ENCODE assay signal across 8 cellular contexts in the genomic region with DNA sequence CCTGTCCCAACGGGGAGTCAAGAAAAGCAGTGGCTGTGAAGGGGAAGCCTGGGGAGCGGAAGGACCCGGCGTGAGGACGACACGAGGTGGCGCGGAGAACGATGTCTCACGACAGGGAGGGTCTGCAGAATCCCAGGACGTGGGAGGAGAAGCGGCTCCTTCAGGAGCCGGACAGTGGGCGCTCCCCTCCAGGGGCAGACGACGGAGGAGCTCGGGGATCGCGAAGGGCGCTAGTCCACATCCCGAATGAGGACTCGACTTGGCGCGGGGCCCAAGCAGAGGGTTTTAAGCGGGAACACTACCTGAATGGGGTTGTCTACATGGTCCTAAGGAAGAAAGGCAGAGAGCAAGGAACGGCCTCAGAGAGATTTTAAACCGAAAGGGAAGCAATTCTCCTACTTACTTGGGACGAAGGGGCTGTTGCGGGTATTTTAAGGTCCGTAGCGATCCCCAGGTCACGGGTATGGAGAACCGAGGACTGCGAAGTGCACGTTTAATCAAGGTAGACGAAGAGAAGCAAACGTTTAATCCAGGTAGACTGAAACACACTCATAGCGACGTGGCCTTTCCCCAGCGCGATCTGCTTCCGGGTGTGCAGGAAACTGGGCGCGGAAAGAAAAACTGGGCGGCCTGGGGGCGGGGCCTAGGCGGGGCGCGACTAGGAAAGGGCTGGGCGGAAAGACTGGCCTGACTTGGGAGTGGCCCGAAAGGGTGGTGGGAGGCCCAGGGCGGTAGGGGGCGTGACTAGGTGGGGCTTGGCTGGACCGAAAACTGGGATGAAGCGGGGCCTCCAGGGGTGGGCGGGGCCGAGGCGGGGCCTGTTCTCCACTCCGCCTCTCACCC. TPM values are rescaled to one million over a fixed set of nuclear protein-coding genes. Genes with fewer than 3 reads are reported as not detected.
DNase-seq lines count a peak whose midpoint lies in the region; ATAC-seq and TF ChIP-seq lines count a peak whose summit lies in the region.

A gene (minus strand): TSS at position 594 of the 843 bp plus-strand sequence. CDS start 10,964 bp downstream, outside the sequence.

- ATAC-seq in GM19035 (IDR thresholded peaks at IDR 0.05; ENCODE audit: unreplicated experiment) (peak; percentile 71), HG03571 (IDR thresholded peaks at IDR 0.05; ENCODE audit: unreplicated experiment) (peak; percentile 95)

- H3K27ac ChIP-seq in AG04450 (ENCODE audit: low read depth, low read length) = peak within 1 kb of the TSS; percentile 93

- no peaks in the 10 kb centered on the region for H3K27me3 ChIP-seq in AG04450 (ENCODE audit: control insufficient read depth, insufficient read depth, low read length)

- DNase-seq in AG04450 (ENCODE audit: low read depth, low spot score) (peak; percentile 80), NOMO-1 (lab: John Stamatoyannopoulos, UW; ENCODE audit: unreplicated experiment in 2 of 2) (peak; percentile 54 to 80), activated T-cell treated with anti-CD3 and anti-CD28 coated beads for 1 hour (ENCODE audit: low read depth) (peak; percentile 77), epidermal melanocyte (ENCODE audit: insufficient read length, low spot score) (peak; percentile 73), midbrain (lab: John Stamatoyannopoulos, UW) (peak; percentile 93)
- peak; percentile 72 for DNase-seq in stimulated activated CD8-positive, alpha-beta memory T cell treated with anti-CD3 and anti-CD28 coated beads, Interleukin-15, amount 100 ng/mL, for 24 hours (ENCODE audit: low read depth)

- POLR2A ChIA-PET in AG04450 (lab: Yijun Ruan, JAX) = interaction anchor here (0.8 kb wide), 1 partner anchor 133 kb away, joined by 3 read pairs; no protein-coding TSS in a partner anchor

- CTCF ChIA-PET in AG04450 (lab: Charles Lee) = interaction anchor here (1.0 kb wide), 1 partner anchor 45 kb away, joined by 3 read pairs; no protein-coding TSS in a partner anchor

- peaks cover 44% of the 10 kb centered on the region for H3K9me3 ChIP-seq in AG04450 (ENCODE audit: control insufficient read depth, insufficient read depth, low read length)

- H3K4me3 ChIP-seq in AG04450 (ENCODE audit: low read depth, low read length) = peak within 1 kb of the TSS; percentile 96

- TF ChIP-seq CTCF in AG04450 (IDR thresholded peaks at IDR 0.05; ENCODE audit: low read depth, low read length) = no peak

RNA-seq across cellular contexts. Expression of the gene that starts here (rescaled TPM):
- polyA plus RNA-seq in AG04450 (2011; rRNA removed) = 10.5 and 11.1 TPM in 2 replicates
- 19.8 and 27.5 TPM in 2 replicates for polyA minus RNA-seq in AG04450 (2011; rRNA and poly(A)+ RNA removed)

Comparison
In these comparisons a context has a peak if more than half of its experiments do, and no peak if none do; other contexts are left out.
1. Peak in every context shown above with its lines: DNase-seq, ATAC-seq, H3K4me3 ChIP-seq and H3K27ac ChIP-seq.